Comparison of ENCODE assay signal across 8 cellular contexts in the genomic region with DNA sequence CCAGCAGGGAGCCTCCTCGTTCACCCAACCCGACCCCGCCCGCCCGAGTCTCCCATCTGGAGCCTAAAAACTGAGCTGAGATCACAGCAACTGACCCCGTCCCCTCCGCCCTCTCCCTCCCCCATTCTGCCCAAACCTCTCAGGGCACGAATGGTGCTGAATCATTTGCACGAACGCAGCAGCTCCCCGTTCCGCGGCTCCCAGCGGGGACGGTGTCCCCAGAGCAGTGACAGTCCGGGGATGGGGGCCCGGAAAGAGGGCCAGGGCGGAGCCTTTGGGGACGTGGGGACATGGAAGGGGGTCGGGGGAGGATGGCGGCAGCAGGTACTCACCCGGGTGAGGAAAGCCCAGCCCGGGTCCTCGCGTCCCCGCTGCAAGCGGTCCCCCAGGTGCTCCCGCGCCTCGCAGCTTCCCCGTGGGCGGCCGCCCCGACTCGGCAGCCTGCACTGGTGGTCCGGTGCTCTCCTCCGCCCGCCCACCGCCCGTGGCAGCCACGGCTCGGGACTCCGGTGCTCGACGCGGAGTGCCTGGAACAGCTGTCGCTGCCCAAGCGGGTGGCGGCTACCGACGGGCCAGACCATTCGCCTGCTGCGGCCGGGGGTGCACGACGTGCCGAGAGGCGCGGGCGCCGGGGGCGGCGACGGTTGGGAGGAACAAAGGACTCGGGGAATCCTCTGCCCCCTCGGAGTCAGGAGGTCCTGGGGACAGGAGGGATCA. TPM values are rescaled to one million over a fixed set of nuclear protein-coding genes. Genes with fewer than 3 reads are reported as not detected.
DNase-seq lines count a peak whose midpoint lies in the region; ATAC-seq and TF ChIP-seq lines count a peak whose summit lies in the region.

A gene with protein sequence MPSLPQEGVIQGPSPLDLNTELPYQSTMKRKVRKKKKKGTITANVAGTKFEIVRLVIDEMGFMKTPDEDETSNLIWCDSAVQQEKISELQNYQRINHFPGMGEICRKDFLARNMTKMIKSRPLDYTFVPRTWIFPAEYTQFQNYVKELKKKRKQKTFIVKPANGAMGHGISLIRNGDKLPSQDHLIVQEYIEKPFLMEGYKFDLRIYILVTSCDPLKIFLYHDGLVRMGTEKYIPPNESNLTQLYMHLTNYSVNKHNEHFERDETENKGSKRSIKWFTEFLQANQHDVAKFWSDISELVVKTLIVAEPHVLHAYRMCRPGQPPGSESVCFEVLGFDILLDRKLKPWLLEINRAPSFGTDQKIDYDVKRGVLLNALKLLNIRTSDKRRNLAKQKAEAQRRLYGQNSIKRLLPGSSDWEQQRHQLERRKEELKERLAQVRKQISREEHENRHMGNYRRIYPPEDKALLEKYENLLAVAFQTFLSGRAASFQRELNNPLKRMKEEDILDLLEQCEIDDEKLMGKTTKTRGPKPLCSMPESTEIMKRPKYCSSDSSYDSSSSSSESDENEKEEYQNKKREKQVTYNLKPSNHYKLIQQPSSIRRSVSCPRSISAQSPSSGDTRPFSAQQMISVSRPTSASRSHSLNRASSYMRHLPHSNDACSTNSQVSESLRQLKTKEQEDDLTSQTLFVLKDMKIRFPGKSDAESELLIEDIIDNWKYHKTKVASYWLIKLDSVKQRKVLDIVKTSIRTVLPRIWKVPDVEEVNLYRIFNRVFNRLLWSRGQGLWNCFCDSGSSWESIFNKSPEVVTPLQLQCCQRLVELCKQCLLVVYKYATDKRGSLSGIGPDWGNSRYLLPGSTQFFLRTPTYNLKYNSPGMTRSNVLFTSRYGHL (minus strand): TSS at position 534 of the 717 bp plus-strand sequence. CDS start 46,921 bp downstream, outside the sequence.

- CTCF ChIA-PET in activated CD8-positive, alpha-beta memory T cell treated with anti-CD3 and anti-CD28 coated beads, Interleukin-2, amount 10 ng/mL, durations not matched to agents 7 days and 5 days (lab: Charles Lee) = interaction anchor here (0.5 to 1.4 kb wide), 4 partner anchors 11 to 486 kb away, joined by 3 to 4 read pairs (median 4); partner anchors contain the start of gene PRKACB

- peak within 1 kb of the TSS; percentile 38 for H3K4me3 ChIP-seq in mucosa of descending colon

- peaks cover 65% of the 10 kb centered on the region for H3K27me3 Mint-ChIP-seq in activated CD8-positive, alpha-beta memory T cell treated with anti-CD3 and anti-CD28 coated beads, Interleukin-2, amount 10 ng/mL, durations not matched to agents 7 days and 5 days

- ATAC-seq in GM19328 (IDR thresholded peaks at IDR 0.05; ENCODE audit: unreplicated experiment) (peak; percentile 82), HG03439 (IDR thresholded peaks at IDR 0.05; ENCODE audit: unreplicated experiment) (peak; percentile 88), mucosa of descending colon (peak; percentile 97)
- ATAC-seq in activated CD8-positive, alpha-beta memory T cell treated with anti-CD3 and anti-CD28 coated beads, Interleukin-2, amount 10 ng/mL, durations not matched to agents 7 days and 5 days = peak; percentile 89

- H3K36me3 ChIP-seq in mucosa of descending colon (ENCODE audit: low read depth) = no peaks in the 10 kb centered on the region

- H3K9me3 ChIP-seq in mucosa of descending colon = no peaks in the 10 kb centered on the region

- intact Hi-C loops in mucosa of descending colon (cut with DNase I, micrococcal nuclease) = no loop called here

- H3K4me3 Mint-ChIP-seq in activated CD8-positive, alpha-beta memory T cell treated with anti-CD3 and anti-CD28 coated beads, Interleukin-2, amount 10 ng/mL, durations not matched to agents 7 days and 5 days = peak within 1 kb of the TSS; percentile 75

- no peak for TF ChIP-seq CTCF in mucosa of descending colon (IDR thresholded peaks at IDR 0.05)

- no peaks in the 10 kb centered on the region for H3K36me3 Mint-ChIP-seq in activated CD8-positive, alpha-beta memory T cell treated with anti-CD3 and anti-CD28 coated beads, Interleukin-2, amount 10 ng/mL, durations not matched to agents 7 days and 5 days

- H3K4me1 ChIP-seq in mucosa of descending colon (ENCODE audit: low read depth) = no peaks in the 10 kb centered on the region

- DNase-seq in Ammon's horn (ENCODE audit: low spot score) = peak; percentile 90
- peak; percentile 65 for DNase-seq in NCI-H748 treated with DMSO at 0.1 percent for 48 hours (lab: John Stamatoyannopoulos, UW)
- DNase-seq in activated CD8-positive, alpha-beta memory T cell treated with anti-CD3 and anti-CD28 coated beads, Interleukin-2, amount 10 ng/mL, durations not matched to agents 7 days and 5 days = peak; percentile 79
- peak; percentile 33 for DNase-seq in epidermal melanocyte (ENCODE audit: insufficient read length, low spot score)
- peak; percentile 80 to 88 (median 80) for DNase-seq in mucosa of descending colon
- DNase-seq in stimulated activated CD8-positive, alpha-beta memory T cell treated with anti-CD3 and anti-CD28 coated beads, Interleukin-2, amount 100 ng/mL, for 48 hours (ENCODE audit: low read depth in 2 of 2) = peak; percentile 47 to 55

- H3K4me1 Mint-ChIP-seq in activated CD8-positive, alpha-beta memory T cell treated with anti-CD3 and anti-CD28 coated beads, Interleukin-2, amount 10 ng/mL, durations not matched to agents 7 days and 5 days = peaks cover 18% of the 10 kb centered on the region

- H3K27ac Mint-ChIP-seq in activated CD8-positive, alpha-beta memory T cell treated with anti-CD3 and anti-CD28 coated beads, Interleukin-2, amount 10 ng/mL, durations not matched to agents 7 days and 5 days = peak within 1 kb of the TSS; percentile 63

- no peaks in the 10 kb centered on the region for H3K9me3 Mint-ChIP-seq in activated CD8-positive, alpha-beta memory T cell treated with anti-CD3 and anti-CD28 coated beads, Interleukin-2, amount 10 ng/mL, durations not matched to agents 7 days and 5 days (ENCODE audit: low read depth)

RNA-seq across cellular contexts. Expression of the gene that starts here (rescaled TPM):
- 1 to 10 TPM; 2.9 to 5.3 TPM for total RNA-seq in activated CD8-positive, alpha-beta memory T cell treated with anti-CD3 and anti-CD28 coated beads, Interleukin-2, amount 10 ng/mL, durations not matched to agents 7 days and 5 days
- total RNA-seq in mucosa of descending colon = 10 to 100 TPM in 1 of 3 donors, 1 to 10 TPM in 2; 3.3 to 21.0 (median 3.8) TPM

Comparison
In these comparisons a context has a peak if more than half of its experiments do, and no peak if none do; other contexts are left out.
1. Peak in every context shown above with its lines: DNase-seq, ATAC-seq and H3K4me3 ChIP-seq.
2. DNase-seq: peak in every context shown above with its lines; median percentile 90 in Ammon's horn; 80 in mucosa of descending colon; 79 in activated CD8-positive, alpha-beta memory T cell treated with anti-CD3 and anti-CD28 coated beads, Interleukin-2, amount 10 ng/mL, durations not matched to agents 7 days and 5 days; 65 in NCI-H748 treated with DMSO at 0.1 percent for 48 hours; 51 in stimulated activated CD8-positive, alpha-beta memory T cell treated with anti-CD3 and anti-CD28 coated beads, Interleukin-2, amount 100 ng/mL, for 48 hours; 33 in epidermal melanocyte.